Comparison of ENCODE assay signal across 28 cellular contexts in genomic region chr7:48179631-48180030, GRCh38. TPM values are rescaled to one million over a fixed set of nuclear protein-coding genes. Genes with fewer than 3 reads are reported as not detected.
"Had no signal": no experiment of that assay in that cellular context is flagged by ENCODE, and none has a peak within 500 bp of the region (broad histone marks: within the 10 kb centered on the region; RNA-seq: fewer than 3 reads in every experiment).

No MANE protein-coding gene starts in this region.

- H3K27me3 Mint-ChIP-seq: activated CD4-positive, alpha-beta T cell treated with anti-CD3 and anti-CD28 coated beads for 36 hours; activated CD4-positive, alpha-beta T cell treated with anti-CD3 and anti-CD28 coated beads, Interleukin-2, amount 10 ng/mL, durations not matched to agents 7 days and 5 days; activated T-cell treated with anti-CD3 and anti-CD28 coated beads, Interleukin-2, amount 50 U/mL, for 24 hours had no signal

- H3K4me1 ChIP-seq: adrenal gland, body of pancreas had no signal

- H3K4me3 Mint-ChIP-seq: activated CD4-positive, alpha-beta T cell treated with anti-CD3 and anti-CD28 coated beads for 36 hours; activated CD4-positive, alpha-beta T cell treated with anti-CD3 and anti-CD28 coated beads, Interleukin-2, amount 10 ng/mL, durations not matched to agents 7 days and 5 days; activated CD8-positive, alpha-beta T cell treated with anti-CD3 and anti-CD28 coated beads, Interleukin-2, amount 10 ng/mL, durations not matched to agents 7 days and 5 days; activated naive CD4-positive, alpha-beta T cell treated with anti-CD3 and anti-CD28 coated beads for 36 hours; activated T-cell treated with anti-CD3 and anti-CD28 coated beads, Interleukin-2, amount 50 U/mL, for 24 hours; activated T-helper 1 cell treated with anti-CD3 and anti-CD28 coated beads, Interleukin-12 subunit alpha, Interleukin-12 subunit beta, Interleukin-2, Interleukin-4 antibody, amounts not matched to agents 30 ng/mL and 10 ng/mL and 1 ng/mL, durations not matched to agents 14 hours and 24 hours and 36 hours; T-helper 2 cell treated with Interferon-gamma antibody and Interleukin-4, amounts not matched to agents 5 μg/mL and 100 μg/mL, for 36 hours had no signal

- H3K27me3 ChIP-seq: adrenal gland, body of pancreas had no signal

- H3K36me3 ChIP-seq: adrenal gland had no signal

- H3K27ac Mint-ChIP-seq: activated CD4-positive, alpha-beta T cell treated with anti-CD3 and anti-CD28 coated beads for 36 hours; activated CD4-positive, alpha-beta T cell treated with anti-CD3 and anti-CD28 coated beads, Interleukin-2, amount 10 ng/mL, durations not matched to agents 7 days and 5 days; activated CD8-positive, alpha-beta T cell treated with anti-CD3 and anti-CD28 coated beads, Interleukin-2, amount 10 ng/mL, durations not matched to agents 7 days and 5 days; activated naive CD4-positive, alpha-beta T cell treated with anti-CD3 and anti-CD28 coated beads for 36 hours; activated naive CD4-positive, alpha-beta T cell treated with anti-CD3 and anti-CD28 coated beads, Interleukin-2, amount 50 U/mL, for 72 hours; activated T-cell treated with anti-CD3 and anti-CD28 coated beads, Interleukin-2, amount 50 U/mL, for 24 hours; activated T-helper 1 cell treated with anti-CD3 and anti-CD28 coated beads, Interleukin-12 subunit alpha, Interleukin-12 subunit beta, Interleukin-2, Interleukin-4 antibody, amounts not matched to agents 30 ng/mL and 10 ng/mL and 1 ng/mL, durations not matched to agents 14 hours and 24 hours and 36 hours; T-helper 2 cell treated with Interferon-gamma antibody and Interleukin-4, amounts not matched to agents 5 μg/mL and 100 μg/mL, for 36 hours had no signal

- H3K4me3 ChIP-seq: adrenal gland, body of pancreas had no signal

- H3K9me3 Mint-ChIP-seq: activated CD4-positive, alpha-beta T cell treated with anti-CD3 and anti-CD28 coated beads, Interleukin-2, amount 10 ng/mL, durations not matched to agents 7 days and 5 days; activated naive CD4-positive, alpha-beta T cell treated with anti-CD3 and anti-CD28 coated beads for 36 hours; activated naive CD4-positive, alpha-beta T cell treated with anti-CD3 and anti-CD28 coated beads, Interleukin-2, amount 50 U/mL, for 72 hours; activated T-cell treated with anti-CD3 and anti-CD28 coated beads, Interleukin-2, amount 50 U/mL, for 24 hours; activated T-helper 1 cell treated with anti-CD3 and anti-CD28 coated beads, Interleukin-12 subunit alpha, Interleukin-12 subunit beta, Interleukin-2, Interleukin-4 antibody, amounts not matched to agents 30 ng/mL and 10 ng/mL and 1 ng/mL, durations not matched to agents 14 hours and 24 hours and 36 hours; T-helper 2 cell treated with Interferon-gamma antibody and Interleukin-4, amounts not matched to agents 5 μg/mL and 100 μg/mL, for 36 hours had no signal

- H3K27ac ChIP-seq: adrenal gland, body of pancreas, RWPE1 had no signal

- DNase-seq: activated CD4-positive, alpha-beta T cell treated with anti-CD3 and anti-CD28 coated beads for 36 hours; activated CD4-positive, alpha-beta T cell treated with anti-CD3 and anti-CD28 coated beads, Interleukin-2, amount 10 ng/mL, durations not matched to agents 7 days and 5 days; activated CD4-positive, alpha-beta T cell treated with anti-CD3 and anti-CD28 coated beads, Interleukin-2, amount 50 U/mL, for 48 hours; activated CD8-positive, alpha-beta T cell treated with anti-CD3 and anti-CD28 coated beads, Interleukin-2, amount 10 ng/mL, durations not matched to agents 7 days and 5 days; activated gamma-delta T cell treated with Interleukin-2 at 50 U/mL for 16 hours; activated naive CD4-positive, alpha-beta T cell treated with anti-CD3 and anti-CD28 coated beads for 36 hours; activated T-cell treated with anti-CD3 and anti-CD28 coated beads, Interleukin-2, amount 50 U/mL, for 24 hours; adrenal gland; body of pancreas; Karpas-422; KBM-7; NCI-H1105; NCI-H1417 treated with DMSO at 0.1 percent for 48 hours; NCI-H187 treated with DMSO at 0.1 percent for 48 hours; NCI-H2081; NCI-H345; NCI-H524 treated with DMSO at 0.1 percent for 48 hours; NCI-H748 treated with DMSO at 0.1 percent for 48 hours; NK-92 treated with Interleukin-12 subunit alpha and Interleukin-12 subunit beta, amount 100 ng/mL, for 24 hours; PC-3; SIG-M5 had no signal

- H3K9me3 ChIP-seq: adrenal gland, body of pancreas had no signal

- H3K36me3 Mint-ChIP-seq: activated naive CD4-positive, alpha-beta T cell treated with anti-CD3 and anti-CD28 coated beads, Interleukin-2, amount 50 U/mL, for 72 hours had no signal

- ATAC-seq: activated CD4-positive, alpha-beta T cell treated with anti-CD3 and anti-CD28 coated beads for 36 hours; activated CD4-positive, CD25-positive, alpha-beta regulatory T cell treated with anti-CD3 and anti-CD28 coated beads, Interleukin-2, amount 50 U/mL, for 24 hours; activated CD8-positive, alpha-beta T cell treated with anti-CD3 and anti-CD28 coated beads, Interleukin-2, amount 10 ng/mL, durations not matched to agents 7 days and 5 days; activated naive CD4-positive, alpha-beta T cell treated with anti-CD3 and anti-CD28 coated beads, Interleukin-2, amount 50 U/mL, for 72 hours; body of pancreas; PC-3; Right ventricle myocardium inferior had no signal

RNA-seq across cellular contexts. Expression of gene ABCA13, which starts 8.4 kb away (rescaled TPM):
- total RNA-seq: activated CD4-positive, alpha-beta T cell treated with anti-CD3 and anti-CD28 coated beads for 36 hours; activated naive CD4-positive, alpha-beta T cell treated with anti-CD3 and anti-CD28 coated beads for 36 hours; activated naive CD4-positive, alpha-beta T cell treated with anti-CD3 and anti-CD28 coated beads, Interleukin-2, amount 50 U/mL, for 72 hours; activated T-helper 1 cell treated with anti-CD3 and anti-CD28 coated beads, Interleukin-12 subunit alpha, Interleukin-12 subunit beta, Interleukin-2, Interleukin-4 antibody, amounts not matched to agents 30 ng/mL and 10 ng/mL and 1 ng/mL, durations not matched to agents 14 hours and 24 hours and 36 hours; NCI-H460; Right ventricle myocardium inferior had no signal
